In genomic region chr1:63593303-63593886, GRCh38 we compare ENCODE assay signal across 1 cellular context.
TF ChIP-seq lines count a peak whose summit lies in the region.

Gene PGM1, plus strand, starts transcription at chr1:63593411. Its CDS starts 78 bp downstream, at chr1:63593489.

TF ChIP-seq in GM12878, 131 proteins besides CTCF, POLR2A, EP300 and RAD21 (continued from another document and continues in another):
- TF ChIP-seq NKRF (conservative IDR thresholded peaks at IDR 0.05) (peak; percentile 77), USF2 (IDR thresholded peaks at IDR 0.05; ENCODE audit: borderline replicate concordance, low read depth, low read length) (no peak), ZZZ3 (IDR thresholded peaks at IDR 0.05; ENCODE audit: control insufficient read depth, insufficient read length, low read depth) (no peak), SREBF1 (IDR thresholded peaks at IDR 0.05; ENCODE audit: low read length) (no peak), RFX5 (IDR thresholded peaks at IDR 0.05; ENCODE audit: low read depth, low read length) (no peak), SKIL (IDR thresholded peaks at IDR 0.05; ENCODE audit: low read depth, poor library complexity, severe bottlenecking) (no peak), ZBTB11 (CRISPR knock-in tag; IDR thresholded peaks at IDR 0.05) (no peak), GABPA (IDR thresholded peaks at IDR 0.05; ENCODE audit: low read depth) (no peak), SIN3A (IDR thresholded peaks at IDR 0.05; ENCODE audit: low read depth, low read length) (peak; percentile 89), MEF2A (IDR thresholded peaks at IDR 0.05; ENCODE audit: insufficient read depth, low read depth, low read length) (no peak), POLR2AphosphoS5 (IDR thresholded peaks at IDR 0.05; ENCODE audit: low read length) (peak; percentile 58), MYC (IDR thresholded peaks at IDR 0.05; ENCODE audit: insufficient read depth, insufficient read length, insufficient replicate concordance, low read length, severe bottlenecking) (peak; percentile 24), ZNF217 (IDR thresholded peaks at IDR 0.05) (no peak), PAX5 (IDR thresholded peaks at IDR 0.05; ENCODE audit: borderline replicate concordance, low read depth, low read length) (peak; percentile 48; the same call in 1 of the 2 replicates), CBX3 (IDR thresholded peaks at IDR 0.05; ENCODE audit: borderline replicate concordance, low read depth) (no peak), MEF2B (IDR thresholded peaks at IDR 0.05; ENCODE audit: partially characterized antibody, poor library complexity, severe bottlenecking) (no peak), CBFB (IDR thresholded peaks at IDR 0.05; ENCODE audit: low read depth) (no peak), STAT1 (conservative IDR thresholded peaks at IDR 0.05) (no peak), CREB1 (IDR thresholded peaks at IDR 0.05; ENCODE audit: low read depth) (no peak), NFYA (IDR thresholded peaks at IDR 0.05; ENCODE audit: borderline replicate concordance, low read depth, low read length) (no peak), FOXM1 (IDR thresholded peaks at IDR 0.05; ENCODE audit: low read depth, low read length) (no peak), PRDM15 (CRISPR knock-in tag; IDR thresholded peaks at IDR 0.05) (no peak), IKZF1 (conservative IDR thresholded peaks at IDR 0.05) (no peak; the same call in 1 of the 2 replicates), SP1 (IDR thresholded peaks at IDR 0.05; ENCODE audit: low read depth, low read length) (peak; percentile 5), PAX8 (IDR thresholded peaks at IDR 0.05) (no peak), E2F8 (IDR thresholded peaks at IDR 0.05; ENCODE audit: low read depth, partially characterized antibody) (no peak), ATF3 (IDR thresholded peaks at IDR 0.05; ENCODE audit: borderline replicate concordance, extremely low read depth, low read depth, low read length) (no peak), RBBP5 (conservative IDR thresholded peaks at IDR 0.05) (no peak), BACH1 (IDR thresholded peaks at IDR 0.05; ENCODE audit: borderline replicate concordance) (no peak), CREM (IDR thresholded peaks at IDR 0.05; ENCODE audit: low read depth) (0 out of 2 replicates have a peak, but pooled peaks have one; percentile 20), REST (IDR thresholded peaks at IDR 0.05; ENCODE audit: low read depth, low read length) (no peak), IRF5 (IDR thresholded peaks at IDR 0.05; ENCODE audit: borderline replicate concordance) (no peak), YY1 (IDR thresholded peaks at IDR 0.05; ENCODE audit: low read depth, low read length) (no peak; the same call in 1 of the 2 replicates), BCL3 (IDR thresholded peaks at IDR 0.05; ENCODE audit: borderline replicate concordance, insufficient read depth, low read depth, low read length, poor library complexity, severe bottlenecking) (no peak), TBL1XR1 (IDR thresholded peaks at IDR 0.05; ENCODE audit: low read depth, low read length) (no peak), ZBED1 (IDR thresholded peaks at IDR 0.05; ENCODE audit: borderline replicate concordance) (peak; percentile 50; the same call in 1 of the 2 replicates)
